Comparison of ENCODE assay signal across 8 cellular contexts in genomic region chr18:50879302-50880107, GRCh38. TPM values are rescaled to one million over a fixed set of nuclear protein-coding genes. Genes with fewer than 3 reads are reported as not detected.
DNase-seq lines count a peak whose midpoint lies in the region; ATAC-seq and TF ChIP-seq lines count a peak whose summit lies in the region.

No MANE protein-coding gene starts in this region.

- intact Hi-C loops in ascending aorta (cut with DNase I): loop anchor here (1.0 to 10.0 kb wide), 6 partner anchors 57 to 595 kb away; partner anchors contain the start of genes CXXC1, MBD1, MEX3C and MRO

- peaks cover 20 to 48% (median 36%) of the 10 kb centered on the region in 10 experiments for H3K4me1 ChIP-seq in BLaER1 treated with 17β-estradiol and CSF1 and Interleukin-3, amounts not matched to agents 10 nM and 100 nM
- H3K4me1 ChIP-seq in Peyer's patch: peaks cover 0 to 26% (median 4%) of the 10 kb centered on the region in 4 donors
- H3K4me1 ChIP-seq in ascending aorta: peaks cover 6% of the 10 kb centered on the region in 2 donors

- H3K27me3 ChIP-seq in BLaER1 treated with 17β-estradiol and CSF1 and Interleukin-3, amounts not matched to agents 10 nM and 100 nM: no peaks in the 10 kb centered on the region
- H3K27me3 ChIP-seq in Peyer's patch (no peaks in the 10 kb centered on the region), ascending aorta (no peaks in the 10 kb centered on the region)

- H3K9ac ChIP-seq in BLaER1 treated with 17β-estradiol and CSF1 and Interleukin-3, amounts not matched to agents 10 nM and 100 nM: peak overlapping the region; percentile 93 to 99 (median 96)

- no peak for TF ChIP-seq POLR2A in Peyer's patch (IDR thresholded peaks at IDR 0.05)

- peak overlapping the region; percentile 89 to 100 (median 98) for H3K27ac ChIP-seq in BLaER1 treated with 17β-estradiol and CSF1 and Interleukin-3, amounts not matched to agents 10 nM and 100 nM
- H3K27ac ChIP-seq in Peyer's patch: peak overlapping the region; percentile 95 to 99 (median 96)
- H3K27ac ChIP-seq in ascending aorta: peak overlapping the region; percentile 87 to 92

- H3K36me3 ChIP-seq in BLaER1 treated with 17β-estradiol and CSF1 and Interleukin-3, amounts not matched to agents 10 nM and 100 nM: peaks cover 0 to 24% (median 14%) of the 10 kb centered on the region in 11 experiments; a peak in 14 of 22 replicates
- H3K36me3 ChIP-seq in Peyer's patch (no peaks in the 10 kb centered on the region), ascending aorta (no peaks in the 10 kb centered on the region)

- H4K20me1 ChIP-seq in BLaER1 treated with 17β-estradiol and CSF1 and Interleukin-3, amounts not matched to agents 10 nM and 100 nM: peaks cover 15 to 53% (median 45%) of the 10 kb centered on the region in 11 experiments; a peak in 20 of 22 replicates

- ATAC-seq in GM19035 (IDR thresholded peaks at IDR 0.05; ENCODE audit: unreplicated experiment) (peak; percentile 32), HG03342 (IDR thresholded peaks at IDR 0.05; ENCODE audit: unreplicated experiment) (peak; percentile 23)

- POLR2A ChIA-PET in GM10248 (lab: Yijun Ruan, JAX): interaction anchor here (0.6 to 1.4 kb wide), 4 partner anchors 8 to 151 kb away, joined by 3 to 8 read pairs (median 4); partner anchors contain the start of gene SMAD4

- peak overlapping the region; percentile 82 to 98 (median 90) for H3K4me3 ChIP-seq in BLaER1 treated with 17β-estradiol and CSF1 and Interleukin-3, amounts not matched to agents 10 nM and 100 nM
- H3K4me3 ChIP-seq in Peyer's patch (peak overlapping the region; percentile 76 to 97 (median 89)), ascending aorta (peak overlapping the region; percentile 88 to 92), retinal pigment epithelial cell (ENCODE audit: low read length) (peak overlapping the region; percentile 83)

- CTCF ChIA-PET in GM10248 (lab: Yijun Ruan, JAX): interaction anchor here (1.0 to 1.3 kb wide), 7 partner anchors 9 to 159 kb away, joined by 3 to 6 read pairs (median 3); no protein-coding TSS in a partner anchor

- no peaks in the 10 kb centered on the region for H3K9me3 ChIP-seq in BLaER1 treated with 17β-estradiol and CSF1 and Interleukin-3, amounts not matched to agents 10 nM and 100 nM (replicated peaks in 1 of 11)
- H3K9me3 ChIP-seq in Peyer's patch: no peaks in the 10 kb centered on the region
- H3K9me3 ChIP-seq in ascending aorta: no peaks in the 10 kb centered on the region

- DNase-seq in Peyer's patch: peak; percentile 20 to 73 (median 55)
- no peak for DNase-seq in ascending aorta (ENCODE audit: low spot score in 2 of 2)
- DNase-seq in hepatic stellate cell (ENCODE audit: low spot score): peak; percentile 36
- no peak for DNase-seq in retinal pigment epithelial cell (ENCODE audit: low read depth)
- DNase-seq in GM10248 (ENCODE audit: extremely low spot score): no peak

- TF ChIP-seq CTCF in Peyer's patch (IDR thresholded peaks at IDR 0.05) (no peak), ascending aorta (IDR thresholded peaks at IDR 0.05) (no peak), retinal pigment epithelial cell (conservative IDR thresholded peaks at IDR 0.05; ENCODE audit: low read depth, low read length) (no peak), GM10248 (IDR thresholded peaks at IDR 0.05; ENCODE audit: control extremely low read depth, extremely low read depth, low read depth, missing control alignments) (no peak)

- H3K4me2 ChIP-seq in BLaER1 treated with 17β-estradiol and CSF1 and Interleukin-3, amounts not matched to agents 10 nM and 100 nM: peak overlapping the region; percentile 80 to 95 (median 86)

RNA-seq across cellular contexts. Expression of gene ME2, which starts 0.6 kb away (rescaled TPM):
- total RNA-seq in Peyer's patch (100 to 1,000 TPM in 2 of 4 donors, 10 to 100 TPM in 2; 54.5 to 147 (median 99.1) TPM), ascending aorta (27.4 TPM)

RNA-seq across cellular contexts. Expression of gene MRO, which starts 59.7 kb away (rescaled TPM):
- total RNA-seq in Peyer's patch (10 to 100 TPM in 1 of 4 donors, 1 to 10 TPM in 2, not detected in 1; 4.8 to 17.5 (median 6.7) TPM), ascending aorta (1.4 TPM)

Comparison
In these comparisons a context has a peak if more than half of its experiments do, and no peak if none do; other contexts are left out.
1. DNase-seq: peak in Peyer's patch (3 of 3) and hepatic stellate cell (single experiment); none in ascending aorta (0 of 2), retinal pigment epithelial cell (single experiment) and GM10248 (single experiment).
2. Peak in every context shown above with its lines, with median percentiles within 50 percentile points of each other: H3K27ac ChIP-seq and H3K4me3 ChIP-seq.